Comparison of ENCODE assay signal across 1 cellular context in the genomic region with DNA sequence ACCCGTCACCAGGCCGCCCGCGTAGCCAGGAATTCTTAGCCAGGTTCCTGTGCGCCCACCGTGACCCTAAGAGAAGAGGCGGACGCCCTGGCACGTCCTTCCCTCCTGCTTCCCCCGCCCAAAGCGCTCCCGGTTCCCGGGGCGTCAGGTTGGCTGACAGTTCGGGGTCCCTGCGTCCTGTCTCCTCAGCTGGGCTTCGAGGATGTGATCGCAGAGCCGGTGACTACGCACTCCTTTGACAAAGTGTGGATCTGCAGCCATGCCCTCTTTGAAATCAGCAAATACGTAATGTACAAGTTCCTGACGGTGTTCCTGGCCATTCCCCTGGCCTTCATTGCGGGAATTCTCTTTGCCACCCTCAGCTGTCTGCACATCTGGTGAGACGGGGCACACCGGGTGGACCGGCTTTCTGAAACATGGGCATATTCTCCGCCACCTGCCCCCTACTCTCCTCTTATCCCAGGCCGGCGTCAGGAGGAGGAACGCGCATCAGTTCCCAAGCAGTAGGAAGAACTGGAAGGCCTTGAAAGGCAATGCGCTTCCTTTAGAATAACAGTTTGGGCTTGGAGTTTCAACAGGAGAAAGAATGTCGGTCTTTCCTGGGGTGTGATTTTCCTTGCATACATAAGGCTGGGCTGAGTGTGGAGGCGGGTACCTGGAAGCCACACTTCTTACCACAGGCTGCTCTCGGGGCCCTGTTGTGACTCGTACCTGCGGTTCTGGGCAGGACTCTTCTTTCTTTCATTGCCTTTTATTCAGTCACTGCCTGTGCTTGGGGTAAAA.
TF ChIP-seq lines count a peak whose summit lies in the region.

No MANE protein-coding gene starts in this region.

TF ChIP-seq in K562, 482 proteins besides CTCF, POLR2A, EP300 and RAD21 (continued from another document and continues in another):
- TF ChIP-seq, protein P1, sequence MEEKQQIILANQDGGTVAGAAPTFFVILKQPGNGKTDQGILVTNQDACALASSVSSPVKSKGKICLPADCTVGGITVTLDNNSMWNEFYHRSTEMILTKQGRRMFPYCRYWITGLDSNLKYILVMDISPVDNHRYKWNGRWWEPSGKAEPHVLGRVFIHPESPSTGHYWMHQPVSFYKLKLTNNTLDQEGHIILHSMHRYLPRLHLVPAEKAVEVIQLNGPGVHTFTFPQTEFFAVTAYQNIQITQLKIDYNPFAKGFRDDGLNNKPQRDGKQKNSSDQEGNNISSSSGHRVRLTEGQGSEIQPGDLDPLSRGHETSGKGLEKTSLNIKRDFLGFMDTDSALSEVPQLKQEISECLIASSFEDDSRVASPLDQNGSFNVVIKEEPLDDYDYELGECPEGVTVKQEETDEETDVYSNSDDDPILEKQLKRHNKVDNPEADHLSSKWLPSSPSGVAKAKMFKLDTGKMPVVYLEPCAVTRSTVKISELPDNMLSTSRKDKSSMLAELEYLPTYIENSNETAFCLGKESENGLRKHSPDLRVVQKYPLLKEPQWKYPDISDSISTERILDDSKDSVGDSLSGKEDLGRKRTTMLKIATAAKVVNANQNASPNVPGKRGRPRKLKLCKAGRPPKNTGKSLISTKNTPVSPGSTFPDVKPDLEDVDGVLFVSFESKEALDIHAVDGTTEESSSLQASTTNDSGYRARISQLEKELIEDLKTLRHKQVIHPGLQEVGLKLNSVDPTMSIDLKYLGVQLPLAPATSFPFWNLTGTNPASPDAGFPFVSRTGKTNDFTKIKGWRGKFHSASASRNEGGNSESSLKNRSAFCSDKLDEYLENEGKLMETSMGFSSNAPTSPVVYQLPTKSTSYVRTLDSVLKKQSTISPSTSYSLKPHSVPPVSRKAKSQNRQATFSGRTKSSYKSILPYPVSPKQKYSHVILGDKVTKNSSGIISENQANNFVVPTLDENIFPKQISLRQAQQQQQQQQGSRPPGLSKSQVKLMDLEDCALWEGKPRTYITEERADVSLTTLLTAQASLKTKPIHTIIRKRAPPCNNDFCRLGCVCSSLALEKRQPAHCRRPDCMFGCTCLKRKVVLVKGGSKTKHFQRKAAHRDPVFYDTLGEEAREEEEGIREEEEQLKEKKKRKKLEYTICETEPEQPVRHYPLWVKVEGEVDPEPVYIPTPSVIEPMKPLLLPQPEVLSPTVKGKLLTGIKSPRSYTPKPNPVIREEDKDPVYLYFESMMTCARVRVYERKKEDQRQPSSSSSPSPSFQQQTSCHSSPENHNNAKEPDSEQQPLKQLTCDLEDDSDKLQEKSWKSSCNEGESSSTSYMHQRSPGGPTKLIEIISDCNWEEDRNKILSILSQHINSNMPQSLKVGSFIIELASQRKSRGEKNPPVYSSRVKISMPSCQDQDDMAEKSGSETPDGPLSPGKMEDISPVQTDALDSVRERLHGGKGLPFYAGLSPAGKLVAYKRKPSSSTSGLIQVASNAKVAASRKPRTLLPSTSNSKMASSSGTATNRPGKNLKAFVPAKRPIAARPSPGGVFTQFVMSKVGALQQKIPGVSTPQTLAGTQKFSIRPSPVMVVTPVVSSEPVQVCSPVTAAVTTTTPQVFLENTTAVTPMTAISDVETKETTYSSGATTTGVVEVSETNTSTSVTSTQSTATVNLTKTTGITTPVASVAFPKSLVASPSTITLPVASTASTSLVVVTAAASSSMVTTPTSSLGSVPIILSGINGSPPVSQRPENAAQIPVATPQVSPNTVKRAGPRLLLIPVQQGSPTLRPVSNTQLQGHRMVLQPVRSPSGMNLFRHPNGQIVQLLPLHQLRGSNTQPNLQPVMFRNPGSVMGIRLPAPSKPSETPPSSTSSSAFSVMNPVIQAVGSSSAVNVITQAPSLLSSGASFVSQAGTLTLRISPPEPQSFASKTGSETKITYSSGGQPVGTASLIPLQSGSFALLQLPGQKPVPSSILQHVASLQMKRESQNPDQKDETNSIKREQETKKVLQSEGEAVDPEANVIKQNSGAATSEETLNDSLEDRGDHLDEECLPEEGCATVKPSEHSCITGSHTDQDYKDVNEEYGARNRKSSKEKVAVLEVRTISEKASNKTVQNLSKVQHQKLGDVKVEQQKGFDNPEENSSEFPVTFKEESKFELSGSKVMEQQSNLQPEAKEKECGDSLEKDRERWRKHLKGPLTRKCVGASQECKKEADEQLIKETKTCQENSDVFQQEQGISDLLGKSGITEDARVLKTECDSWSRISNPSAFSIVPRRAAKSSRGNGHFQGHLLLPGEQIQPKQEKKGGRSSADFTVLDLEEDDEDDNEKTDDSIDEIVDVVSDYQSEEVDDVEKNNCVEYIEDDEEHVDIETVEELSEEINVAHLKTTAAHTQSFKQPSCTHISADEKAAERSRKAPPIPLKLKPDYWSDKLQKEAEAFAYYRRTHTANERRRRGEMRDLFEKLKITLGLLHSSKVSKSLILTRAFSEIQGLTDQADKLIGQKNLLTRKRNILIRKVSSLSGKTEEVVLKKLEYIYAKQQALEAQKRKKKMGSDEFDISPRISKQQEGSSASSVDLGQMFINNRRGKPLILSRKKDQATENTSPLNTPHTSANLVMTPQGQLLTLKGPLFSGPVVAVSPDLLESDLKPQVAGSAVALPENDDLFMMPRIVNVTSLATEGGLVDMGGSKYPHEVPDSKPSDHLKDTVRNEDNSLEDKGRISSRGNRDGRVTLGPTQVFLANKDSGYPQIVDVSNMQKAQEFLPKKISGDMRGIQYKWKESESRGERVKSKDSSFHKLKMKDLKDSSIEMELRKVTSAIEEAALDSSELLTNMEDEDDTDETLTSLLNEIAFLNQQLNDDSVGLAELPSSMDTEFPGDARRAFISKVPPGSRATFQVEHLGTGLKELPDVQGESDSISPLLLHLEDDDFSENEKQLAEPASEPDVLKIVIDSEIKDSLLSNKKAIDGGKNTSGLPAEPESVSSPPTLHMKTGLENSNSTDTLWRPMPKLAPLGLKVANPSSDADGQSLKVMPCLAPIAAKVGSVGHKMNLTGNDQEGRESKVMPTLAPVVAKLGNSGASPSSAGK (IDR thresholded peaks at IDR 0.05) = peak; percentile 57
- TF ChIP-seq ESRRA (IDR thresholded peaks at IDR 0.05; ENCODE audit: borderline replicate concordance, low read depth) = no peak; the same call in 1 of the 2 replicates
- TF ChIP-seq, protein P2, sequence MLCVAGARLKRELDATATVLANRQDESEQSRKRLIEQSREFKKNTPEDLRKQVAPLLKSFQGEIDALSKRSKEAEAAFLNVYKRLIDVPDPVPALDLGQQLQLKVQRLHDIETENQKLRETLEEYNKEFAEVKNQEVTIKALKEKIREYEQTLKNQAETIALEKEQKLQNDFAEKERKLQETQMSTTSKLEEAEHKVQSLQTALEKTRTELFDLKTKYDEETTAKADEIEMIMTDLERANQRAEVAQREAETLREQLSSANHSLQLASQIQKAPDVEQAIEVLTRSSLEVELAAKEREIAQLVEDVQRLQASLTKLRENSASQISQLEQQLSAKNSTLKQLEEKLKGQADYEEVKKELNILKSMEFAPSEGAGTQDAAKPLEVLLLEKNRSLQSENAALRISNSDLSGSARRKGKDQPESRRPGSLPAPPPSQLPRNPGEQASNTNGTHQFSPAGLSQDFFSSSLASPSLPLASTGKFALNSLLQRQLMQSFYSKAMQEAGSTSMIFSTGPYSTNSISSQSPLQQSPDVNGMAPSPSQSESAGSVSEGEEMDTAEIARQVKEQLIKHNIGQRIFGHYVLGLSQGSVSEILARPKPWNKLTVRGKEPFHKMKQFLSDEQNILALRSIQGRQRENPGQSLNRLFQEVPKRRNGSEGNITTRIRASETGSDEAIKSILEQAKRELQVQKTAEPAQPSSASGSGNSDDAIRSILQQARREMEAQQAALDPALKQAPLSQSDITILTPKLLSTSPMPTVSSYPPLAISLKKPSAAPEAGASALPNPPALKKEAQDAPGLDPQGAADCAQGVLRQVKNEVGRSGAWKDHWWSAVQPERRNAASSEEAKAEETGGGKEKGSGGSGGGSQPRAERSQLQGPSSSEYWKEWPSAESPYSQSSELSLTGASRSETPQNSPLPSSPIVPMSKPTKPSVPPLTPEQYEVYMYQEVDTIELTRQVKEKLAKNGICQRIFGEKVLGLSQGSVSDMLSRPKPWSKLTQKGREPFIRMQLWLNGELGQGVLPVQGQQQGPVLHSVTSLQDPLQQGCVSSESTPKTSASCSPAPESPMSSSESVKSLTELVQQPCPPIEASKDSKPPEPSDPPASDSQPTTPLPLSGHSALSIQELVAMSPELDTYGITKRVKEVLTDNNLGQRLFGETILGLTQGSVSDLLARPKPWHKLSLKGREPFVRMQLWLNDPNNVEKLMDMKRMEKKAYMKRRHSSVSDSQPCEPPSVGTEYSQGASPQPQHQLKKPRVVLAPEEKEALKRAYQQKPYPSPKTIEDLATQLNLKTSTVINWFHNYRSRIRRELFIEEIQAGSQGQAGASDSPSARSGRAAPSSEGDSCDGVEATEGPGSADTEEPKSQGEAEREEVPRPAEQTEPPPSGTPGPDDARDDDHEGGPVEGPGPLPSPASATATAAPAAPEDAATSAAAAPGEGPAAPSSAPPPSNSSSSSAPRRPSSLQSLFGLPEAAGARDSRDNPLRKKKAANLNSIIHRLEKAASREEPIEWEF (CRISPR knock-in tag; IDR thresholded peaks at IDR 0.05) = no peak
- no peak for TF ChIP-seq BDP1 (IDR thresholded peaks at IDR 0.05; ENCODE audit: insufficient read depth, insufficient read length)
- TF ChIP-seq, protein P3, sequence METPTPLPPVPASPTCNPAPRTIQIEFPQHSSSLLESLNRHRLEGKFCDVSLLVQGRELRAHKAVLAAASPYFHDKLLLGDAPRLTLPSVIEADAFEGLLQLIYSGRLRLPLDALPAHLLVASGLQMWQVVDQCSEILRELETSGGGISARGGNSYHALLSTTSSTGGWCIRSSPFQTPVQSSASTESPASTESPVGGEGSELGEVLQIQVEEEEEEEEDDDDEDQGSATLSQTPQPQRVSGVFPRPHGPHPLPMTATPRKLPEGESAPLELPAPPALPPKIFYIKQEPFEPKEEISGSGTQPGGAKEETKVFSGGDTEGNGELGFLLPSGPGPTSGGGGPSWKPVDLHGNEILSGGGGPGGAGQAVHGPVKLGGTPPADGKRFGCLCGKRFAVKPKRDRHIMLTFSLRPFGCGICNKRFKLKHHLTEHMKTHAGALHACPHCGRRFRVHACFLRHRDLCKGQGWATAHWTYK (CRISPR knock-in tag; IDR thresholded peaks at IDR 0.05) = no peak
- no peak for TF ChIP-seq ZKSCAN8 (CRISPR knock-in tag; IDR thresholded peaks at IDR 0.05)
- TF ChIP-seq, protein P4, sequence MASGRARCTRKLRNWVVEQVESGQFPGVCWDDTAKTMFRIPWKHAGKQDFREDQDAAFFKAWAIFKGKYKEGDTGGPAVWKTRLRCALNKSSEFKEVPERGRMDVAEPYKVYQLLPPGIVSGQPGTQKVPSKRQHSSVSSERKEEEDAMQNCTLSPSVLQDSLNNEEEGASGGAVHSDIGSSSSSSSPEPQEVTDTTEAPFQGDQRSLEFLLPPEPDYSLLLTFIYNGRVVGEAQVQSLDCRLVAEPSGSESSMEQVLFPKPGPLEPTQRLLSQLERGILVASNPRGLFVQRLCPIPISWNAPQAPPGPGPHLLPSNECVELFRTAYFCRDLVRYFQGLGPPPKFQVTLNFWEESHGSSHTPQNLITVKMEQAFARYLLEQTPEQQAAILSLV (tag; IDR thresholded peaks at IDR 0.05) = no peak
- TF ChIP-seq, protein P5, sequence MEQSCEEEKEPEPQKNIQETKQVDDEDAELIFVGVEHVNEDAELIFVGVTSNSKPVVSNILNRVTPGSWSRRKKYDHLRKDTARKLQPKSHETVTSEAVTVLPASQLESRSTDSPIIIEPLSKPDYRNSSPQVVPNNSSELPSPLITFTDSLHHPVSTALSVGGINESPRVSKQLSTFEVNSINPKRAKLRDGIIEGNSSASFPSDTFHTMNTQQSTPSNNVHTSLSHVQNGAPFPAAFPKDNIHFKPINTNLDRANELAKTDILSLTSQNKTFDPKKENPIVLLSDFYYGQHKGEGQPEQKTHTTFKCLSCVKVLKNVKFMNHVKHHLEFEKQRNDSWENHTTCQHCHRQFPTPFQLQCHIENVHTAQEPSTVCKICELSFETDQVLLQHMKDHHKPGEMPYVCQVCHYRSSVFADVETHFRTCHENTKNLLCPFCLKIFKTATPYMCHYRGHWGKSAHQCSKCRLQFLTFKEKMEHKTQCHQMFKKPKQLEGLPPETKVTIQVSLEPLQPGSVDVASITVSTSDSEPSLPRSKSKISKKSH (CRISPR knock-in tag; IDR thresholded peaks at IDR 0.05) = no peak
- TF ChIP-seq, protein P6, sequence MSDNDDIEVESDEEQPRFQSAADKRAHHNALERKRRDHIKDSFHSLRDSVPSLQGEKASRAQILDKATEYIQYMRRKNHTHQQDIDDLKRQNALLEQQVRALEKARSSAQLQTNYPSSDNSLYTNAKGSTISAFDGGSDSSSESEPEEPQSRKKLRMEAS (CRISPR knock-in tag; IDR thresholded peaks at IDR 0.05) = peak; percentile 38; the same call in 1 of the 2 replicates
- no peak for TF ChIP-seq ZNF212 (CRISPR knock-in tag; IDR thresholded peaks at IDR 0.05)
- TF ChIP-seq, protein P7, sequence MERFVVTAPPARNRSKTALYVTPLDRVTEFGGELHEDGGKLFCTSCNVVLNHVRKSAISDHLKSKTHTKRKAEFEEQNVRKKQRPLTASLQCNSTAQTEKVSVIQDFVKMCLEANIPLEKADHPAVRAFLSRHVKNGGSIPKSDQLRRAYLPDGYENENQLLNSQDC (CRISPR knock-in tag; IDR thresholded peaks at IDR 0.05) = no peak
- TF ChIP-seq CHD1 (IDR thresholded peaks at IDR 0.05; ENCODE audit: low read length) = peak; percentile 59
- TF ChIP-seq, protein P8, sequence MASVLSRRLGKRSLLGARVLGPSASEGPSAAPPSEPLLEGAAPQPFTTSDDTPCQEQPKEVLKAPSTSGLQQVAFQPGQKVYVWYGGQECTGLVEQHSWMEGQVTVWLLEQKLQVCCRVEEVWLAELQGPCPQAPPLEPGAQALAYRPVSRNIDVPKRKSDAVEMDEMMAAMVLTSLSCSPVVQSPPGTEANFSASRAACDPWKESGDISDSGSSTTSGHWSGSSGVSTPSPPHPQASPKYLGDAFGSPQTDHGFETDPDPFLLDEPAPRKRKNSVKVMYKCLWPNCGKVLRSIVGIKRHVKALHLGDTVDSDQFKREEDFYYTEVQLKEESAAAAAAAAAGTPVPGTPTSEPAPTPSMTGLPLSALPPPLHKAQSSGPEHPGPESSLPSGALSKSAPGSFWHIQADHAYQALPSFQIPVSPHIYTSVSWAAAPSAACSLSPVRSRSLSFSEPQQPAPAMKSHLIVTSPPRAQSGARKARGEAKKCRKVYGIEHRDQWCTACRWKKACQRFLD (CRISPR knock-in tag; IDR thresholded peaks at IDR 0.05) = no peak
- no peak for TF ChIP-seq ZNF77 (CRISPR knock-in tag; IDR thresholded peaks at IDR 0.05)
- TF ChIP-seq XRCC5 (IDR thresholded peaks at IDR 0.05; ENCODE audit: low read depth, low read length) = peak; percentile 75; the same call in 1 of the 2 replicates
- no peak for TF ChIP-seq ZNF146 (CRISPR knock-in tag; IDR thresholded peaks at IDR 0.05; ENCODE audit: unreplicated experiment)
- TF ChIP-seq KDM4B (IDR thresholded peaks at IDR 0.05; ENCODE audit: borderline replicate concordance in 2 of 2, low read depth in 1 of 2) = no peak
- TF ChIP-seq CTBP1 (IDR thresholded peaks at IDR 0.05; ENCODE audit: borderline replicate concordance) = no peak; the same call in 1 of the 2 replicates
- peak in 1 of 2 experiments; percentile 8; a peak in 1 of 4 replicates for TF ChIP-seq RCOR1 (IDR thresholded peaks at IDR 0.05; ENCODE audit: borderline replicate concordance in 1 of 2, low read depth in 2 of 2, low read length in 2 of 2)
- no peak for TF ChIP-seq SMARCA5 (IDR thresholded peaks at IDR 0.05)
- TF ChIP-seq HDAC3 (IDR thresholded peaks at IDR 0.05; ENCODE audit: borderline replicate concordance, partially characterized antibody) = no peak
- TF ChIP-seq SNRNP70 (optimal IDR thresholded peaks at IDR 0.05; ENCODE audit: low read depth, low read length) = no peak
- TF ChIP-seq ETS2 (tag; IDR thresholded peaks at IDR 0.05; ENCODE audit: borderline replicate concordance, poor library complexity, severe bottlenecking) = no peak
- TF ChIP-seq, protein P9, sequence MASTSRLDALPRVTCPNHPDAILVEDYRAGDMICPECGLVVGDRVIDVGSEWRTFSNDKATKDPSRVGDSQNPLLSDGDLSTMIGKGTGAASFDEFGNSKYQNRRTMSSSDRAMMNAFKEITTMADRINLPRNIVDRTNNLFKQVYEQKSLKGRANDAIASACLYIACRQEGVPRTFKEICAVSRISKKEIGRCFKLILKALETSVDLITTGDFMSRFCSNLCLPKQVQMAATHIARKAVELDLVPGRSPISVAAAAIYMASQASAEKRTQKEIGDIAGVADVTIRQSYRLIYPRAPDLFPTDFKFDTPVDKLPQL (IDR thresholded peaks at IDR 0.05; ENCODE audit: extremely low read depth, insufficient read length) = no peak
